ENCODE assay signal across 18 cellular contexts in genomic region chr4:181944527-181944926, GRCh38.
"Had no signal": no experiment of that assay in that cellular context is flagged by ENCODE, and none has a peak within 500 bp of the region (broad histone marks: within the 10 kb centered on the region; RNA-seq: fewer than 3 reads in every experiment).

No MANE protein-coding gene starts in this region.

- ATAC-seq: activated CD4-positive, CD25-positive, alpha-beta regulatory T cell treated with anti-CD3 and anti-CD28 coated beads, Interleukin-2, amount 50 U/mL, for 24 hours; foreskin keratinocyte; left cardiac atrium; mucosa of descending colon; stimulated activated naive CD8-positive, alpha-beta T cell treated with anti-CD3 and anti-CD28 coated beads, Interleukin-15, amount 100 ng/mL, for 72 hours had no signal

- H3K4me3 ChIP-seq: ascending aorta, colonic mucosa, hepatocyte, mucosa of descending colon, prostate gland, right atrium auricular region, skin epidermis had no signal

- H3K4me1 ChIP-seq: ascending aorta, colonic mucosa, foreskin keratinocyte, prostate gland, right atrium auricular region had no signal

- H3K9me3 ChIP-seq: ascending aorta, colonic mucosa, mucosa of descending colon, prostate gland, right atrium auricular region had no signal

- DNase-seq: activated CD4-positive, alpha-beta T cell treated with anti-CD3 and anti-CD28 coated beads, Interleukin-2, amount 10 ng/mL, durations not matched to agents 7 days and 5 days; activated CD8-positive, alpha-beta memory T cell treated with anti-CD3 and anti-CD28 coated beads, Interleukin-2, amount 50 U/mL, for 48 hours; activated effector memory CD4-positive, alpha-beta T cell treated with anti-CD3 and anti-CD28 coated beads, Interleukin-2, amount 50 U/mL, for 16 hours; activated T-cell treated with anti-CD3 and anti-CD28 coated beads, Interleukin-2, amount 50 U/mL, for 48 hours; colonic mucosa; foreskin keratinocyte; left cardiac atrium; mesenchymal stem cell; mucosa of descending colon; naive B cell; stimulated activated naive CD8-positive, alpha-beta T cell treated with anti-CD3 and anti-CD28 coated beads, Interleukin-15, amount 100 ng/mL, for 72 hours; trophoblast cell had no signal

- H3K27ac ChIP-seq: ascending aorta, colonic mucosa, foreskin keratinocyte, hepatocyte, prostate gland, right atrium auricular region, skin epidermis had no signal

- H3K36me3 ChIP-seq: ascending aorta, colonic mucosa, prostate gland, right atrium auricular region had no signal
